10 cellular contexts compared by ENCODE assay signal in the genomic region with DNA sequence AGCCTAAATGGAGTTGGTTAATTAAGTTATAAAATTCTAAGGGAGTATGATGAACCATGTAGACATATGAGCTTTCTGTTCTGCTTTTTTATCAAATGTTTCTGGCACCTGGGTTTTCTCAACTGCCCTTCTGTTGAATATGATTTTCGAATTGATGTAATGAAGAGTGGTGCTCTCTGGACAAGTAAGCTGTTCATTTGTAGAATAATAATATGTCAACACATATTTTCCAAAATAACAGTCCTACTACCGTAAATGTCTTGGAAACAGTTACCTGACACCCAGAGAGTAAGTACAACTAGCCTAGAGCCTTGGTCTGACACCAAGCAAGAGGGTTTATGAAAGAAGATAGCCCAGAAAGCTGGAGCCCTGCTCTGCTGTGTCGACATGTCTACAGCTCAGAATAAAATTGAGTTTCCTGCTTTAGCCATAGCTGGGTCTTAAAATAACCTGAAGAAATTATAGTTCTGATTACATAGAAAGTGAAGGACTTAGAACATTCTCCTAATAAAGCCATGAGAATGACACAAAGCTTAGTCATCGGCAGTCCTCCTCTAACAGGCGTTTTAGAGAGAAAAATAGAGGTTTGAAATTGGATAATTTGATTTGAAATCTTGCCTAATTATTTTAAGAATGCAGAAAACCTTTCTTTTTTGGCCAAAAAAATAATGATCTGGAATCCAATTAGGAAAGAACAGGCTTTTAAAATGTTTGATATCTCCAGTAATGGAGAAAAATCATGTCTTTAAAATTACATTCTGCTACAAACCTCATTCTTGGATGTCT. TPM values are rescaled to one million over a fixed set of nuclear protein-coding genes. Genes with fewer than 3 reads are reported as not detected.
DNase-seq lines count a peak whose midpoint lies in the region; ATAC-seq and TF ChIP-seq lines count a peak whose summit lies in the region.
"Had no signal": no experiment of that assay in that cellular context is flagged by ENCODE, and none has a peak within 500 bp of the region (broad histone marks: within the 10 kb centered on the region; RNA-seq: fewer than 3 reads in every experiment).

No MANE protein-coding gene starts in this region.

- peaks cover 8% of the 10 kb centered on the region for H3K9me3 Mint-ChIP-seq in MCF 10A (ENCODE audit: unreplicated experiment)

- no peaks in the 10 kb centered on the region for H3K27me3 Mint-ChIP-seq in MCF 10A (ENCODE audit: insufficient read depth, unreplicated experiment)
- H3K27me3 Mint-ChIP-seq: activated naive CD8-positive, alpha-beta T cell treated with anti-CD3 and anti-CD28 coated beads, Interleukin-2, amount 10 ng/mL, durations not matched to agents 7 days and 5 days had no signal

- DNase-seq in MCF 10A (ENCODE audit: unreplicated experiment) (peak; percentile 38), breast epithelium (ENCODE audit: low spot score in 2 of 2) (no peak), amniotic epithelial cell (ENCODE audit: low read depth) (peak; percentile 64), superior temporal gyrus (ENCODE audit: extremely low spot score) (peak; percentile 52), T-helper 9 cell (no peak), NCI-H774 (lab: John Stamatoyannopoulos, UW) (no peak), posterior vena cava (ENCODE audit: low spot score) (no peak)
- DNase-seq: activated naive CD8-positive, alpha-beta T cell treated with anti-CD3 and anti-CD28 coated beads, Interleukin-2, amount 10 ng/mL, durations not matched to agents 7 days and 5 days had no signal

- H3K4me1 ChIP-seq in breast epithelium = no peaks in the 10 kb centered on the region

- H3K36me3 ChIP-seq in breast epithelium = no peaks in the 10 kb centered on the region

- peak; percentile 72 for ATAC-seq in HG03103 (IDR thresholded peaks at IDR 0.05; ENCODE audit: low read depth, unreplicated experiment)

- H3K4me3 ChIP-seq in breast epithelium = no peak overlapping the region

- intact Hi-C loops in MCF 10A (cut with micrococcal nuclease) = no loop called here
- intact Hi-C loops in breast epithelium (cut with DNase I; ENCODE audit: low total_unique reads) = loop anchor here (5.0 kb wide), 1 partner anchor 147 kb away; no protein-coding TSS in a partner anchor
- intact Hi-C loops in posterior vena cava (cut with DNase I) = no loop called here

- peaks cover 9% of the 10 kb centered on the region for H3K4me1 Mint-ChIP-seq in MCF 10A (ENCODE audit: insufficient read depth, unreplicated experiment)
- H3K4me1 Mint-ChIP-seq: activated naive CD8-positive, alpha-beta T cell treated with anti-CD3 and anti-CD28 coated beads, Interleukin-2, amount 10 ng/mL, durations not matched to agents 7 days and 5 days had no signal

- H3K9me3 ChIP-seq in breast epithelium = no peaks in the 10 kb centered on the region

- CTCF ChIA-PET in MCF 10A (lab: Yijun Ruan, JAX) = interaction anchor here (0.7 to 2.8 kb wide), 2 partner anchors 11 to 165 kb away, joined by 4 to 7 read pairs; no protein-coding TSS in a partner anchor

- POLR2A ChIA-PET in MCF 10A (lab: Yijun Ruan, JAX) = interaction anchor here (0.5 to 4.7 kb wide), 4 partner anchors 8 to 27 kb away, joined by 3 to 36 read pairs (median 4); no protein-coding TSS in a partner anchor

- no peak for TF ChIP-seq POLR2A in breast epithelium (IDR thresholded peaks at IDR 0.05)

- H3K27ac Mint-ChIP-seq in MCF 10A (ENCODE audit: low read depth, unreplicated experiment) = peak overlapping the region; percentile 27
- H3K27ac Mint-ChIP-seq: activated naive CD8-positive, alpha-beta T cell treated with anti-CD3 and anti-CD28 coated beads, Interleukin-2, amount 10 ng/mL, durations not matched to agents 7 days and 5 days had no signal

- BruUV-seq in MCF 10A (replicated peaks; lab: Mats Ljungman, UMichigan) = no TSS peak

- H3K36me3 Mint-ChIP-seq in MCF 10A (ENCODE audit: insufficient read depth, unreplicated experiment) = no peaks in the 10 kb centered on the region
- H3K36me3 Mint-ChIP-seq: activated naive CD8-positive, alpha-beta T cell treated with anti-CD3 and anti-CD28 coated beads, Interleukin-2, amount 10 ng/mL, durations not matched to agents 7 days and 5 days had no signal

- no peak overlapping the region for H3K4me3 Mint-ChIP-seq in MCF 10A (ENCODE audit: unreplicated experiment)
- H3K4me3 Mint-ChIP-seq: activated naive CD8-positive, alpha-beta T cell treated with anti-CD3 and anti-CD28 coated beads, Interleukin-2, amount 10 ng/mL, durations not matched to agents 7 days and 5 days had no signal

- no peak for TF ChIP-seq CTCF in MCF 10A (IDR thresholded peaks at IDR 0.05; ENCODE audit: unreplicated experiment)
- TF ChIP-seq CTCF in breast epithelium (IDR thresholded peaks at IDR 0.05) = no peak

- H3K27me3 ChIP-seq in breast epithelium = no peaks in the 10 kb centered on the region

- no peak overlapping the region for H3K27ac ChIP-seq in breast epithelium
- H3K27ac ChIP-seq: C4-2B had no signal

RNA-seq across cellular contexts. Expression of a gene that starts 25.1 kb away (rescaled TPM):
- total RNA-seq in MCF 10A (2022) = 11.3 and 26.0 TPM in 2 replicates
- 10 to 100 TPM in 1 of 3 donors, 1 to 10 TPM in 2; 7.2 to 27.5 (median 7.3) TPM for total RNA-seq in breast epithelium
- 100 to 1,000 TPM in 1 of 2 donors, 10 to 100 TPM in 1; 42.3 to 145 TPM for total RNA-seq in posterior vena cava

Comparison
In these comparisons a context has a peak if more than half of its experiments do, and no peak if none do; other contexts are left out.
1. DNase-seq: peak in MCF 10A (single experiment), amniotic epithelial cell (single experiment) and superior temporal gyrus (single experiment); none in breast epithelium (0 of 2), T-helper 9 cell (single experiment), NCI-H774 (single experiment) and posterior vena cava (single experiment).